In the genomic region with DNA sequence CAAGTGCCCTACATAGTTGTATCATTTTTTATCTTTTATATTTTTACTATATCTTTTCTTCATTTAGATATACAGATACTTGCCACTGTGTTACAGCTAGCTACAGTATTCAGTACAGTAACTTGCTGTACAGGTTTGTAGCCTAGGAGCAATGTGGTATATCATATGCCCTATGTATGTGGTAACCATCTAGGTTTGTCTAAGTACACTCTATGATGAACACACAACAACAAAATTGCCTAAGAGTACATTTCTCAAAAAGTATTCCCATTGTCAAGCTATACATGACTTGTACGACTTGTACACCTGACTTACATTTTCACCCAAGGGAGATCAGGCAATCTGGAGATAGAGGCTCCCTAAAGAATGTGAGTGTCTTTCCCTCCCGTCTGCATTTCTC, we compare ENCODE assay signal across 17 cellular contexts. TPM values are rescaled to one million over a fixed set of nuclear protein-coding genes. Genes with fewer than 3 reads are reported as not detected.
DNase-seq lines count a peak whose midpoint lies in the region; ATAC-seq and TF ChIP-seq lines count a peak whose summit lies in the region.
"Had no signal": no experiment of that assay in that cellular context is flagged by ENCODE, and none has a peak within 500 bp of the region (broad histone marks: within the 10 kb centered on the region; RNA-seq: fewer than 3 reads in every experiment).

No MANE protein-coding gene starts in this region.

- H3K4me3 Mint-ChIP-seq in CD4-positive, alpha-beta T cell = no peak overlapping the region
- H3K4me3 Mint-ChIP-seq in IgD-negative memory B cell = peak overlapping the region; percentile 49 to 83 (median 74)
- H3K4me3 Mint-ChIP-seq in activated B cell treated with CpG ODN at 0.5 μM for 24 hours = peak overlapping the region; percentile 36
- peak overlapping the region in 1 of 2 donors; percentile 14 for H3K4me3 Mint-ChIP-seq in effector memory CD8-positive, alpha-beta T cell

- no peaks in the 10 kb centered on the region for H3K36me3 Mint-ChIP-seq in CD4-positive, alpha-beta T cell (ENCODE audit: low read depth)
- H3K36me3 Mint-ChIP-seq in IgD-negative memory B cell = peaks cover 4% of the 10 kb centered on the region
- H3K36me3 Mint-ChIP-seq in activated B cell treated with CpG ODN at 0.5 μM for 24 hours (ENCODE audit: low read depth) = peaks cover 33% of the 10 kb centered on the region
- H3K36me3 Mint-ChIP-seq in effector memory CD8-positive, alpha-beta T cell (ENCODE audit: insufficient read depth) = peaks cover 60% of the 10 kb centered on the region

- peaks cover 5% of the 10 kb centered on the region for H3K36me3 ChIP-seq in neutrophil

- no peak for TF ChIP-seq CTCF in CD4-positive, alpha-beta T cell (IDR thresholded peaks at IDR 0.05)
- TF ChIP-seq CTCF in activated B cell treated with CpG ODN at 0.5 μM for 24 hours (IDR thresholded peaks at IDR 0.05) (no peak), neutrophil (IDR thresholded peaks at IDR 0.05) (no peak), coronary artery (IDR thresholded peaks at IDR 0.05) (no peak)

- no peak for ATAC-seq in CD4-positive, alpha-beta T cell (ENCODE audit: poor library complexity)
- no peak for ATAC-seq in activated B cell treated with CpG ODN at 0.5 μM for 24 hours (ENCODE audit: low read depth)
- ATAC-seq in HG03460 (IDR thresholded peaks at IDR 0.05; ENCODE audit: unreplicated experiment) = no peak
- no peak for ATAC-seq in effector memory CD8-positive, alpha-beta T cell (replicated peaks)
- ATAC-seq: HepG2 had no signal

- H3K4me1 ChIP-seq in neutrophil (ENCODE audit: control insufficient read depth in 1 of 2, insufficient read depth in 1 of 2, low read depth in 1 of 2, low read length in 1 of 2) = peaks cover 73 to 100% of the 10 kb centered on the region in 2 experiments
- H3K4me1 ChIP-seq: SJSA1 had no signal

- peaks cover 96% of the 10 kb centered on the region for H3K4me1 Mint-ChIP-seq in CD4-positive, alpha-beta T cell (ENCODE audit: low read depth)
- H3K4me1 Mint-ChIP-seq in IgD-negative memory B cell (peaks cover 72 to 91% (median 86%) of the 10 kb centered on the region in 3 donors), activated B cell treated with CpG ODN at 0.5 μM for 24 hours (peaks cover 97% of the 10 kb centered on the region)
- peaks cover 78 to 84% of the 10 kb centered on the region in 2 donors for H3K4me1 Mint-ChIP-seq in effector memory CD8-positive, alpha-beta T cell (ENCODE audit: low read depth in 2 of 2)

- intact Hi-C loops in CD4-positive, alpha-beta T cell (cut with DNase I, micrococcal nuclease) = no loop called here
- intact Hi-C loops in activated B cell treated with CpG ODN at 0.5 μM for 24 hours (cut with micrococcal nuclease) = no loop called here

- CTCF ChIA-PET in CD4-positive, alpha-beta T cell (lab: Charles Lee) = interaction anchor here (1.3 to 3.6 kb wide), 3 partner anchors 29 to 50 kb away, joined by 3 to 12 read pairs (median 7); no protein-coding TSS in a partner anchor
- CTCF ChIA-PET in activated B cell treated with CpG ODN at 0.5 μM for 24 hours (lab: Charles Lee) = interaction anchor here (1.1 to 1.3 kb wide), 2 partner anchors 8 to 30 kb away, joined by 3 read pairs; a partner anchor contains a TSS

- H3K4me3 ChIP-seq in neutrophil (ENCODE audit: low read depth in 1 of 2, low read length in 1 of 2) = no peak overlapping the region
- no peak overlapping the region for H3K4me3 ChIP-seq in coronary artery
- H3K4me3 ChIP-seq: PC-9, SJSA1 had no signal

- no peaks in the 10 kb centered on the region for H3K27me3 Mint-ChIP-seq in CD4-positive, alpha-beta T cell
- H3K27me3 Mint-ChIP-seq in IgD-negative memory B cell = no peaks in the 10 kb centered on the region
- H3K27me3 Mint-ChIP-seq in activated B cell treated with CpG ODN at 0.5 μM for 24 hours = no peaks in the 10 kb centered on the region
- H3K27me3 Mint-ChIP-seq in effector memory CD8-positive, alpha-beta T cell = no peaks in the 10 kb centered on the region

- peak overlapping the region; percentile 47 for H3K27ac Mint-ChIP-seq in CD4-positive, alpha-beta T cell
- peak overlapping the region; percentile 69 to 93 (median 87) for H3K27ac Mint-ChIP-seq in IgD-negative memory B cell
- H3K27ac Mint-ChIP-seq in activated B cell treated with CpG ODN at 0.5 μM for 24 hours = peak overlapping the region; percentile 85
- H3K27ac Mint-ChIP-seq in effector memory CD8-positive, alpha-beta T cell = no peak overlapping the region

- no peaks in the 10 kb centered on the region for H3K27me3 ChIP-seq in CD4-positive, alpha-beta T cell (ENCODE audit: control insufficient read depth, insufficient read depth, low read length)
- H3K27me3 ChIP-seq in neutrophil = no peaks in the 10 kb centered on the region
- H3K27me3 ChIP-seq: SJSA1 had no signal

- no peaks in the 10 kb centered on the region for H3K9me3 ChIP-seq in CD4-positive, alpha-beta T cell (ENCODE audit: control insufficient read depth, low read length)
- H3K9me3 ChIP-seq in neutrophil = no peaks in the 10 kb centered on the region
- H3K9me3 ChIP-seq: SJSA1 had no signal

- H3K9me3 Mint-ChIP-seq in CD4-positive, alpha-beta T cell = no peaks in the 10 kb centered on the region
- H3K9me3 Mint-ChIP-seq in IgD-negative memory B cell = no peaks in the 10 kb centered on the region
- no peaks in the 10 kb centered on the region for H3K9me3 Mint-ChIP-seq in activated B cell treated with CpG ODN at 0.5 μM for 24 hours
- H3K9me3 Mint-ChIP-seq in effector memory CD8-positive, alpha-beta T cell = no peaks in the 10 kb centered on the region

- DNase-seq in CD4-positive, alpha-beta T cell = no peak
- DNase-seq in activated B cell treated with CpG ODN at 0.5 μM for 24 hours (no peak), coronary artery (ENCODE audit: low spot score) (no peak)
- DNase-seq in effector memory CD8-positive, alpha-beta T cell = no peak
- DNase-seq: ACHN, AML-193, DMS79 treated with DMSO at 0.1 percent for 48 hours, Kasumi-1, NCI-H187 treated with DMSO at 0.1 percent for 48 hours, NCI-H446, PC-9, SW 1271 had no signal

- POLR2A ChIA-PET in CD4-positive, alpha-beta T cell (lab: Charles Lee) = interaction anchor here (0.9 to 1.9 kb wide), 4 partner anchors 8 to 38 kb away, joined by 3 to 15 read pairs (median 6); a partner anchor contains a TSS
- POLR2A ChIA-PET in activated B cell treated with CpG ODN at 0.5 μM for 24 hours (lab: Charles Lee) = interaction anchor here (0.9 to 1.4 kb wide), 8 partner anchors 8 to 96 kb away, joined by 3 to 6 read pairs (median 4); no protein-coding TSS in a partner anchor

- no peak overlapping the region for H3K27ac ChIP-seq in CD4-positive, alpha-beta T cell (ENCODE audit: low read depth, low read length)
- H3K27ac ChIP-seq in neutrophil (peak overlapping the region; percentile 62), coronary artery (no peak overlapping the region)
- H3K27ac ChIP-seq: PC-9, SJSA1 had no signal

RNA-seq across cellular contexts. Expression of a gene that starts 8.2 kb away (rescaled TPM):
- total RNA-seq in CD4-positive, alpha-beta T cell = 10 to 100 TPM; 78.0 to 86.8 TPM
- 156 TPM for polyA plus RNA-seq in IgD-negative memory B cell
- total RNA-seq in activated B cell treated with CpG ODN at 0.5 μM for 24 hours = 109 and 127 TPM in 2 replicates

Comparison
In these comparisons a context has a peak if more than half of its experiments do, and no peak if none do; other contexts are left out.
1. H3K27ac Mint-ChIP-seq: peak in CD4-positive, alpha-beta T cell (single experiment), IgD-negative memory B cell (3 of 3) and activated B cell treated with CpG ODN at 0.5 μM for 24 hours (single experiment); none in effector memory CD8-positive, alpha-beta T cell (0 of 2).